In genomic region chr19:16435999-16436650, GRCh38 we compare ENCODE assay signal across 11 cellular contexts. TPM values are rescaled to one million over a fixed set of nuclear protein-coding genes. Genes with fewer than 3 reads are reported as not detected.
DNase-seq lines count a peak whose midpoint lies in the region; ATAC-seq, FAIRE-seq and TF ChIP-seq lines count a peak whose summit lies in the region.
"Had no signal": no experiment of that assay in that cellular context is flagged by ENCODE, and none has a peak within 500 bp of the region (broad histone marks: within the 10 kb centered on the region; RNA-seq: fewer than 3 reads in every experiment).

No MANE protein-coding gene starts in this region.

- peaks cover 43% of the 10 kb centered on the region for H3K36me3 Mint-ChIP-seq in stimulated activated memory B cell treated with anti-CD40 and anti-IgM and Interleukin-4, amounts not matched to agents 10 μg/mL and 1 μg/mL and 100 μg/mL, for 72 hours
- peaks cover 28% of the 10 kb centered on the region for H3K36me3 Mint-ChIP-seq in activated CD8-positive, alpha-beta T cell treated with anti-CD3 and anti-CD28 coated beads, Interleukin-2, amount 10 ng/mL, durations not matched to agents 7 days and 5 days (ENCODE audit: low read depth)

- CTCF ChIA-PET in activated CD8-positive, alpha-beta T cell treated with anti-CD3 and anti-CD28 coated beads, Interleukin-2, amount 10 ng/mL, durations not matched to agents 7 days and 5 days (lab: Charles Lee), result interaction anchor here (1.0 kb wide), 1 partner anchor 11 kb away, joined by 3 read pairs; no protein-coding TSS in a partner anchor

- H3K4me3 ChIP-seq in adrenal gland, result no peak overlapping the region
- H3K4me3 ChIP-seq: prostate gland had no signal

- H3K9me3 Mint-ChIP-seq in stimulated activated memory B cell treated with anti-CD40 and anti-IgM and Interleukin-4, amounts not matched to agents 10 μg/mL and 1 μg/mL and 100 μg/mL, for 72 hours, result no peaks in the 10 kb centered on the region
- no peaks in the 10 kb centered on the region for H3K9me3 Mint-ChIP-seq in activated CD8-positive, alpha-beta T cell treated with anti-CD3 and anti-CD28 coated beads, Interleukin-2, amount 10 ng/mL, durations not matched to agents 7 days and 5 days (ENCODE audit: insufficient read depth)

- peaks cover 0 to 25% of the 10 kb centered on the region in 2 donors for H3K36me3 ChIP-seq in adrenal gland (replicated peaks in 1 of 2)

- FAIRE-seq in HTR-8/SVneo (lab: Jason Lieb, UNC), result no peak

- H3K27ac ChIP-seq in adrenal gland, result peak overlapping the region in 3 of 5 donors; percentile 18 to 88 (median 73)
- H3K27ac ChIP-seq: epithelial cell of prostate had no signal

- peak overlapping the region; percentile 43 for H3K4me3 Mint-ChIP-seq in stimulated activated memory B cell treated with anti-CD40 and anti-IgM and Interleukin-4, amounts not matched to agents 10 μg/mL and 1 μg/mL and 100 μg/mL, for 72 hours
- no peak overlapping the region for H3K4me3 Mint-ChIP-seq in activated CD8-positive, alpha-beta T cell treated with anti-CD3 and anti-CD28 coated beads, Interleukin-2, amount 10 ng/mL, durations not matched to agents 7 days and 5 days

- ATAC-seq in HG02610 (IDR thresholded peaks at IDR 0.05; ENCODE audit: unreplicated experiment), result peak; percentile 44
- ATAC-seq in stimulated activated memory B cell treated with anti-CD40 and anti-IgM and Interleukin-4, amounts not matched to agents 10 μg/mL and 1 μg/mL and 100 μg/mL, for 72 hours, result peak; percentile 84
- ATAC-seq in GM21717 (IDR thresholded peaks at IDR 0.05; ENCODE audit: unreplicated experiment), result no peak
- no peak for ATAC-seq in GM18867 (IDR thresholded peaks at IDR 0.05; ENCODE audit: unreplicated experiment)
- ATAC-seq in activated CD8-positive, alpha-beta T cell treated with anti-CD3 and anti-CD28 coated beads, Interleukin-2, amount 10 ng/mL, durations not matched to agents 7 days and 5 days, result no peak

- no peak for TF ChIP-seq CTCF in adrenal gland (IDR thresholded peaks at IDR 0.05)

- WGBS in adrenal gland, 4 donors, result 43 to 58% (median 52%) methylated on average over 9 of the region's 9 CpGs

- no peak for TF ChIP-seq POLR2A in adrenal gland (IDR thresholded peaks at IDR 0.05)

- no peak for DNase-seq in adrenal gland
- peak; percentile 44 for DNase-seq in inferior parietal cortex (ENCODE audit: extremely low spot score)
- no peak for DNase-seq in HTR-8/SVneo (ENCODE audit: insufficient read length, low spot score)
- no peak for DNase-seq in activated CD8-positive, alpha-beta T cell treated with anti-CD3 and anti-CD28 coated beads, Interleukin-2, amount 10 ng/mL, durations not matched to agents 7 days and 5 days
- DNase-seq: NCI-H146 had no signal

- POLR2A ChIA-PET in activated CD8-positive, alpha-beta T cell treated with anti-CD3 and anti-CD28 coated beads, Interleukin-2, amount 10 ng/mL, durations not matched to agents 7 days and 5 days (lab: Charles Lee), result no interaction called here

- H3K27me3 Mint-ChIP-seq in stimulated activated memory B cell treated with anti-CD40 and anti-IgM and Interleukin-4, amounts not matched to agents 10 μg/mL and 1 μg/mL and 100 μg/mL, for 72 hours, result no peaks in the 10 kb centered on the region
- no peaks in the 10 kb centered on the region for H3K27me3 Mint-ChIP-seq in activated CD8-positive, alpha-beta T cell treated with anti-CD3 and anti-CD28 coated beads, Interleukin-2, amount 10 ng/mL, durations not matched to agents 7 days and 5 days (ENCODE audit: low read depth)

- peak overlapping the region; percentile 95 for H3K27ac Mint-ChIP-seq in stimulated activated memory B cell treated with anti-CD40 and anti-IgM and Interleukin-4, amounts not matched to agents 10 μg/mL and 1 μg/mL and 100 μg/mL, for 72 hours
- H3K27ac Mint-ChIP-seq in activated CD8-positive, alpha-beta T cell treated with anti-CD3 and anti-CD28 coated beads, Interleukin-2, amount 10 ng/mL, durations not matched to agents 7 days and 5 days, result no peak overlapping the region

- peaks cover 0 to 19% of the 10 kb centered on the region in 2 donors for H3K4me1 ChIP-seq in adrenal gland (replicated peaks in 1 of 2)
- H3K4me1 ChIP-seq: prostate gland had no signal

- no peaks in the 10 kb centered on the region for H3K9me3 ChIP-seq in adrenal gland (replicated peaks in 1 of 3)
- H3K9me3 ChIP-seq: prostate gland had no signal

- intact Hi-C loops in adrenal gland (cut with DNase I), result no loop called here

- no peaks in the 10 kb centered on the region for H3K27me3 ChIP-seq in adrenal gland

- peaks cover 43% of the 10 kb centered on the region for H3K4me1 Mint-ChIP-seq in stimulated activated memory B cell treated with anti-CD40 and anti-IgM and Interleukin-4, amounts not matched to agents 10 μg/mL and 1 μg/mL and 100 μg/mL, for 72 hours
- peaks cover 18% of the 10 kb centered on the region for H3K4me1 Mint-ChIP-seq in activated CD8-positive, alpha-beta T cell treated with anti-CD3 and anti-CD28 coated beads, Interleukin-2, amount 10 ng/mL, durations not matched to agents 7 days and 5 days (ENCODE audit: low read depth)

RNA-seq across cellular contexts. Expression of gene EPS15L1, which starts 35.6 kb away (rescaled TPM):
- 10 to 100 TPM in 7 of 8 donors, 1 to 10 TPM in 1; 9.7 to 46.7 (median 29.2) TPM for total RNA-seq in adrenal gland
- 10 to 100 TPM; 28.9 to 59.0 (median 32.6) TPM for polyA plus RNA-seq in adrenal gland
- 10 to 100 TPM; 34.1 to 35.5 TPM for total RNA-seq in activated CD8-positive, alpha-beta T cell treated with anti-CD3 and anti-CD28 coated beads, Interleukin-2, amount 10 ng/mL, durations not matched to agents 7 days and 5 days

RNA-seq across cellular contexts. Expression of gene CALR3, which starts 59.8 kb away (rescaled TPM):
- under 1 TPM in 1 of 8 donors, not detected in 7; 0.41 TPM for total RNA-seq in adrenal gland
- under 1 TPM in 2 of 3 donors, not detected in 1; 0.07 to 0.11 TPM for polyA plus RNA-seq in adrenal gland
- total RNA-seq in activated CD8-positive, alpha-beta T cell treated with anti-CD3 and anti-CD28 coated beads, Interleukin-2, amount 10 ng/mL, durations not matched to agents 7 days and 5 days, result not detected

Comparison
In these comparisons a context has a peak if more than half of its experiments do, and no peak if none do; other contexts are left out.
1. ATAC-seq: peak in HG02610 (single experiment) and stimulated activated memory B cell treated with anti-CD40 and anti-IgM and Interleukin-4, amounts not matched to agents 10 μg/mL and 1 μg/mL and 100 μg/mL, for 72 hours (single experiment); none in GM21717 (single experiment), GM18867 (single experiment) and activated CD8-positive, alpha-beta T cell treated with anti-CD3 and anti-CD28 coated beads, Interleukin-2, amount 10 ng/mL, durations not matched to agents 7 days and 5 days (single experiment).